Comparison of ENCODE assay signal across 8 cellular contexts in the genomic region with DNA sequence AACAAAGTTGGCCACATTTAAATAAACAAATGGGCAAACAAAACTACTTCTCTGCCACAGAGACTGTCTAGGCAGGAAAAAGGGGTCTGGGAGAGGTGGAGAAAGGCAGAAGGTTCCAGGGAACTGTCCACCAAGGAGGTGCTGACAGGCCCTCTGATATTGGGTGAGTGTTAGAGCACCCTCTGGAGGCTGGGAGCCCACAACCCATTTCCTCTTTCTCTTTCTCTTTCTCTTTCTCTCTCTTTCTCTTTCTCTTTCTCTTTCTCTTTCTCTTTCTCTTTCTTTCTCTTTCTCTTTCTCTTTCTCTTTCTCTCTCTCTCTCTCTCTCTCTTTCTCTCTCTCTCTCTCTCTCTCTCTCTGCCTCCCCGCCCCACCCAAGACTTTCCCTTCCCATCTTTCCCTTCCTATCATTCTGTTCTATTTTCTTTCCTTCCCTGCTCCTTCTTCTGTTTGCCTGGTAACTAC.
DNase-seq lines count a peak whose midpoint lies in the region; ATAC-seq and TF ChIP-seq lines count a peak whose summit lies in the region.

No MANE protein-coding gene starts in this region.

- no peaks in the 10 kb centered on the region for H4K20me1 ChIP-seq in IMR-90 (ENCODE audit: insufficient read depth, low read length)
- no peaks in the 10 kb centered on the region for H4K20me1 ChIP-seq in SK-N-SH (ENCODE audit: insufficient read depth)

- H3K9me2 ChIP-seq in SK-N-SH: no peaks in the 10 kb centered on the region

- no peaks in the 10 kb centered on the region for H3K79me1 ChIP-seq in IMR-90 (ENCODE audit: low read depth in 1 of 2, low read length in 2 of 2)

- no peak overlapping the region for H2BK120ac ChIP-seq in IMR-90 (ENCODE audit: low read depth, low read length)

- no peak overlapping the region for H2BK15ac ChIP-seq in IMR-90 (ENCODE audit: low read depth, low read length)

- intact Hi-C loops in IMR-90 (cut with micrococcal nuclease): no loop called here

- no peaks in the 10 kb centered on the region for H3K4me1 Mint-ChIP-seq in osteocyte (ENCODE audit: unreplicated experiment)

- H3K27me3 ChIP-seq in IMR-90 (ENCODE audit: control insufficient read depth, insufficient read depth, low read length) (no peaks in the 10 kb centered on the region), SK-N-SH (ENCODE audit: insufficient read depth) (no peaks in the 10 kb centered on the region; the same call in 1 of the 2 replicates)

- H3K4me2 ChIP-seq in IMR-90 (ENCODE audit: low read depth, low read length): no peak overlapping the region
- no peak overlapping the region for H3K4me2 ChIP-seq in SK-N-SH

- H3K36me3 ChIP-seq in IMR-90 (ENCODE audit: control insufficient read depth, insufficient read depth, low read length) (no peaks in the 10 kb centered on the region), SK-N-SH (replicated peaks in 1 of 2; ENCODE audit: control insufficient read depth in 1 of 2, insufficient read depth in 2 of 2, low read length in 1 of 2) (no peaks in the 10 kb centered on the region)

- ATAC-seq in GM21825 (IDR thresholded peaks at IDR 0.05; ENCODE audit: unreplicated experiment) (peak; percentile 75), IMR-90 (ENCODE audit: low read depth) (no peak), esophagus mucosa (peak; percentile 50)

- peaks cover 6% of the 10 kb centered on the region for H3K27me3 Mint-ChIP-seq in osteocyte (ENCODE audit: unreplicated experiment)

- dilution Hi-C loops in IMR-90 (cut with HindIII; ENCODE audit: low sequenced_read_pairs, unreplicated experiment): no loop called here

- CTCF ChIA-PET in IMR-90 (lab: Yijun Ruan, JAX): no interaction called here
- CTCF ChIA-PET in SK-N-SH (lab: Yijun Ruan, JAX): no interaction called here

- POLR2A ChIA-PET in IMR-90 (lab: Charles Lee; ENCODE audit: unreplicated experiment) (no interaction called here), SK-N-SH (lab: Yijun Ruan, JAX) (no interaction called here)

- H3K27ac ChIP-seq in IMR-90 (ENCODE audit: insufficient read depth, low read length) (no peak overlapping the region), SK-N-SH (ENCODE audit: low read depth in 2 of 2, low read length in 1 of 2) (no peak overlapping the region)

- H3K14ac ChIP-seq in IMR-90 (replicated peaks; ENCODE audit: low read depth, low read length): no peak overlapping the region

- H3K4ac ChIP-seq in IMR-90 (ENCODE audit: low read depth, low read length): no peak overlapping the region

- no peaks in the 10 kb centered on the region for H3K9me3 Mint-ChIP-seq in osteocyte (ENCODE audit: unreplicated experiment)

- H3K9me1 ChIP-seq in IMR-90 (ENCODE audit: insufficient read depth, low read length): no peaks in the 10 kb centered on the region

- TF ChIP-seq RAD21 in IMR-90 (IDR thresholded peaks at IDR 0.05; ENCODE audit: low read length): peak; percentile 10; the same call in 1 of the 2 replicates
- TF ChIP-seq RAD21 in SK-N-SH (IDR thresholded peaks at IDR 0.05; ENCODE audit: low read length): peak; percentile 47

- peak; percentile 27 for DNase-seq in stimulated activated CD4-positive, alpha-beta T cell treated with anti-CD3 and anti-CD28 coated beads, Interleukin-15, amount 100 ng/mL, for 24 hours
- DNase-seq in stimulated activated CD4-positive, alpha-beta T cell treated with anti-CD3 and anti-CD28 coated beads, Interleukin-4, amount 100 ng/mL, for 4 hours: no peak
- DNase-seq in IMR-90: peak; percentile 6
- peak; percentile 26 for DNase-seq in SK-N-SH
- DNase-seq in osteocyte (ENCODE audit: extremely low spot score, unreplicated experiment): no peak
- DNase-seq in NCI-H2081 treated with DMSO at 0.1 percent for 48 hours (lab: John Stamatoyannopoulos, UW): no peak

- no peak overlapping the region for H3K4me3 Mint-ChIP-seq in osteocyte (ENCODE audit: unreplicated experiment)

- H3K23ac ChIP-seq in IMR-90 (ENCODE audit: low read depth, low read length): no peak overlapping the region

- H3K18ac ChIP-seq in IMR-90 (ENCODE audit: low read depth, low read length): no peak overlapping the region

- H2BK5ac ChIP-seq in IMR-90 (ENCODE audit: low read depth, low read length, poor library complexity, severe bottlenecking): no peak overlapping the region

- no peak overlapping the region for H3K27ac Mint-ChIP-seq in osteocyte (ENCODE audit: unreplicated experiment)

- in situ Hi-C loops in IMR-90 (cut with MboI; ENCODE audit: low sequenced_read_pairs): no loop called here

- BruUV-seq in IMR-90 (replicated peaks; lab: Mats Ljungman, UMichigan): no TSS peak

- no peak overlapping the region for H4K91ac ChIP-seq in IMR-90 (ENCODE audit: insufficient read depth, low read depth, low read length)

- H4K8ac ChIP-seq in IMR-90 (ENCODE audit: low read depth in 2 of 2, low read length in 2 of 2): no peak overlapping the region

- H3K4me1 ChIP-seq in IMR-90 (ENCODE audit: control insufficient read depth, insufficient read depth, low read length) (no peaks in the 10 kb centered on the region), SK-N-SH (ENCODE audit: control insufficient read depth in 1 of 2, insufficient read depth in 2 of 2, low read depth in 1 of 2, low read length in 1 of 2) (no peaks in the 10 kb centered on the region)

- H4K5ac ChIP-seq in IMR-90 (ENCODE audit: low read depth, low read length): no peak overlapping the region

- H3K9ac ChIP-seq in IMR-90 (ENCODE audit: low read depth, low read length) (no peak overlapping the region), SK-N-SH (no peak overlapping the region)

- H3K4me3 ChIP-seq in IMR-90 (ENCODE audit: insufficient read depth, low read depth, low read length) (no peak overlapping the region), SK-N-SH (ENCODE audit: low read depth in 2 of 2, low read length in 1 of 2) (no peak overlapping the region; a peak in 1 of 4 replicates)

- TF ChIP-seq CTCF in IMR-90 (conservative IDR thresholded peaks at IDR 0.05; ENCODE audit: low read depth, low read length) (peak; percentile 36), SK-N-SH (IDR thresholded peaks at IDR 0.05) (peak; percentile 54), osteocyte (IDR thresholded peaks at IDR 0.05) (peak; percentile 52)

- H3K36me3 Mint-ChIP-seq in osteocyte (ENCODE audit: unreplicated experiment): no peaks in the 10 kb centered on the region

- no peak for TF ChIP-seq POLR2A in IMR-90 (IDR thresholded peaks at IDR 0.05; ENCODE audit: low read depth, low read length)

- WGBS in IMR-90 (ENCODE audit: extremely low coverage in 2 of 2, insufficient read length in 1 of 2), 2 experiments: no CpG with 5 or more reads among the region's 1 CpG
- WGBS in SK-N-SH (ENCODE audit: low lambda C conversion rate): 30% methylated on average over 1 of the region's 1 CpG

- no peak for TF ChIP-seq EP300 in SK-N-SH (IDR thresholded peaks at IDR 0.05; ENCODE audit: borderline replicate concordance in 1 of 2, low read depth in 1 of 2, low read length in 1 of 2)

- H2AFZ ChIP-seq in IMR-90 (replicated peaks; ENCODE audit: low read length, poor library complexity) (no peak overlapping the region), SK-N-SH (ENCODE audit: low read depth) (no peak overlapping the region)

- no peak overlapping the region for H3K56ac ChIP-seq in IMR-90 (ENCODE audit: extremely low read depth, insufficient read depth, low read length)

- no peak overlapping the region for H2BK20ac ChIP-seq in IMR-90 (ENCODE audit: low read depth, low read length)

- H3K79me2 ChIP-seq in SK-N-SH (ENCODE audit: insufficient read depth): no peaks in the 10 kb centered on the region

- no peaks in the 10 kb centered on the region for H3K9me3 ChIP-seq in IMR-90 (ENCODE audit: control insufficient read depth, insufficient read depth, low read length)
- no peaks in the 10 kb centered on the region for H3K9me3 ChIP-seq in SK-N-SH

- H3F3A ChIP-seq in SK-N-SH (replicated peaks; ENCODE audit: insufficient read depth): no peaks in the 10 kb centered on the region

- no peak overlapping the region for H2AK9ac ChIP-seq in IMR-90 (replicated peaks; ENCODE audit: low read depth, low read length, poor library complexity)

- H2AK5ac ChIP-seq in IMR-90 (ENCODE audit: low read depth, low read length): no peak overlapping the region

TF ChIP-seq in IMR-90, 13 proteins besides CTCF, POLR2A, EP300 and RAD21:
- no peak for TF ChIP-seq BHLHE40 (IDR thresholded peaks at IDR 0.05; ENCODE audit: low read depth, low read length)
- TF ChIP-seq MXI1 (IDR thresholded peaks at IDR 0.05; ENCODE audit: borderline replicate concordance, low read depth, low read length): no peak
- TF ChIP-seq, protein P1, sequence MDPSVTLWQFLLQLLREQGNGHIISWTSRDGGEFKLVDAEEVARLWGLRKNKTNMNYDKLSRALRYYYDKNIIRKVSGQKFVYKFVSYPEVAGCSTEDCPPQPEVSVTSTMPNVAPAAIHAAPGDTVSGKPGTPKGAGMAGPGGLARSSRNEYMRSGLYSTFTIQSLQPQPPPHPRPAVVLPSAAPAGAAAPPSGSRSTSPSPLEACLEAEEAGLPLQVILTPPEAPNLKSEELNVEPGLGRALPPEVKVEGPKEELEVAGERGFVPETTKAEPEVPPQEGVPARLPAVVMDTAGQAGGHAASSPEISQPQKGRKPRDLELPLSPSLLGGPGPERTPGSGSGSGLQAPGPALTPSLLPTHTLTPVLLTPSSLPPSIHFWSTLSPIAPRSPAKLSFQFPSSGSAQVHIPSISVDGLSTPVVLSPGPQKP (IDR thresholded peaks at IDR 0.05; ENCODE audit: borderline replicate concordance, low read depth, low read length): no peak
- no peak for TF ChIP-seq CHD1 (IDR thresholded peaks at IDR 0.05; ENCODE audit: low read depth, low read length)
- TF ChIP-seq NFE2L2 (IDR thresholded peaks at IDR 0.05; ENCODE audit: low read depth, low read length): no peak

Comparison
In these comparisons a context has a peak if more than half of its experiments do, and no peak if none do; other contexts are left out.
1. DNase-seq: peak in stimulated activated CD4-positive, alpha-beta T cell treated with anti-CD3 and anti-CD28 coated beads, Interleukin-15, amount 100 ng/mL, for 24 hours (single experiment), IMR-90 (single experiment) and SK-N-SH (single experiment); none in stimulated activated CD4-positive, alpha-beta T cell treated with anti-CD3 and anti-CD28 coated beads, Interleukin-4, amount 100 ng/mL, for 4 hours (0 of 2), osteocyte (single experiment) and NCI-H2081 treated with DMSO at 0.1 percent for 48 hours (single experiment).
2. Peak in every context shown above with its lines, with median percentiles within 50 percentile points of each other: CTCF ChIP-seq.